1 cellular context compared by ENCODE assay signal in genomic region chr1:212317916-212318315, GRCh38.
TF ChIP-seq lines count a peak whose summit lies in the region.

No MANE protein-coding gene starts in this region.

TF ChIP-seq in SK-N-SH treated with all-trans-retinoic acid at 6 μM for 48 hours, 23 proteins besides CTCF, POLR2A, EP300 and RAD21 (continued from another document):
- TF ChIP-seq TSHZ2 (CRISPR knock-in tag; IDR thresholded peaks at IDR 0.05) (no peak), ZNF70 (CRISPR knock-in tag; IDR thresholded peaks at IDR 0.05) (no peak)
